Comparison of ENCODE assay signal across 9 cellular contexts in the genomic region with DNA sequence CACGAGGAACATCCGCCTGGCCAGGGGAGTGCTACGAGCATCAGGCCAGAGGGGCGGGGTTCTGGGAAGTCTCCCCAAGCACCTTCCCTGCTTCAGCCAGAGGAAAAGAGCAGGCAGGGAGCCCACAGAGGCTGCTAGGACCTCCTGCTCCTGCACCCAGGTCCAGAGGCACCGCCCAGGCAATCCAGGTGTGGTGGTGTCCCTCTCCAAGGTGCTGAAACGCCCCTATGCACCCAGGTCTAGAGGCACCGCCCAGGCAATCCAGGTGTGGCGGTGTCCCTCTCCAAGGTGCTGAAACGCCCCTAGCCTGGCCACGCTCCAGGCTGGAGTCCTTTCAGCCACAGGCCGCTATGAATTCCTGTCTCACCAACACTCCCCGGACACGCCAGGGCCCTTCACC. TPM values are rescaled to one million over a fixed set of nuclear protein-coding genes. Genes with fewer than 3 reads are reported as not detected.
DNase-seq lines count a peak whose midpoint lies in the region; ATAC-seq and TF ChIP-seq lines count a peak whose summit lies in the region.
"Had no signal": no experiment of that assay in that cellular context is flagged by ENCODE, and none has a peak within 500 bp of the region (broad histone marks: within the 10 kb centered on the region; RNA-seq: fewer than 3 reads in every experiment).

No MANE protein-coding gene starts in this region.

- no peak; the same call in 1 of the 2 replicates for TF ChIP-seq EP300 in Ishikawa (IDR thresholded peaks at IDR 0.05; ENCODE audit: borderline replicate concordance)

- TF ChIP-seq RAD21 in Ishikawa (IDR thresholded peaks at IDR 0.05; ENCODE audit: low read depth) = no peak

- peak; percentile 22 for DNase-seq in activated CD4-positive, alpha-beta T cell treated with anti-CD3 and anti-CD28 coated beads for 1 hour
- peak; percentile 25 for DNase-seq in stimulated activated CD4-positive, alpha-beta T cell treated with anti-CD3 and anti-CD28 coated beads, Interleukin-4, amount 100 ng/mL, for 24 hours
- no peak for DNase-seq in SIG-M5 treated with dmso at 0.1 percent for 504 hours (lab: John Stamatoyannopoulos, UW; ENCODE audit: unreplicated experiment)
- DNase-seq: IMR-90 had no signal

- ATAC-seq in esophagus mucosa (peak; percentile 85), GM18873 (IDR thresholded peaks at IDR 0.05; ENCODE audit: low FRiP score, unreplicated experiment) (no peak), HG02623 (IDR thresholded peaks at IDR 0.05; ENCODE audit: unreplicated experiment) (no peak)
- ATAC-seq: sciatic nerve had no signal

TF ChIP-seq in Ishikawa, 13 proteins besides CTCF, POLR2A, EP300 and RAD21:
- TF ChIP-seq TAF1 (IDR thresholded peaks at IDR 0.05; ENCODE audit: low read depth) (no peak), ZBTB7A (IDR thresholded peaks at IDR 0.05; ENCODE audit: low read depth) (peak; percentile 49; the same call in 1 of the 2 replicates), CEBPB (IDR thresholded peaks at IDR 0.05) (no peak), CREB1 (IDR thresholded peaks at IDR 0.05; ENCODE audit: low read depth) (no peak), YY1 (IDR thresholded peaks at IDR 0.05; ENCODE audit: low read depth) (peak; percentile 57; the same call in 1 of the 2 replicates), TCF12 (IDR thresholded peaks at IDR 0.05; ENCODE audit: low read depth) (peak; percentile 91), TEAD4 (IDR thresholded peaks at IDR 0.05) (peak; percentile 50), FOXM1 (IDR thresholded peaks at IDR 0.05; ENCODE audit: borderline replicate concordance, low read depth) (no peak), EGR1 (IDR thresholded peaks at IDR 0.05) (no peak), NFIC (IDR thresholded peaks at IDR 0.05) (peak; percentile 91)
- TF ChIP-seq, protein P1, sequence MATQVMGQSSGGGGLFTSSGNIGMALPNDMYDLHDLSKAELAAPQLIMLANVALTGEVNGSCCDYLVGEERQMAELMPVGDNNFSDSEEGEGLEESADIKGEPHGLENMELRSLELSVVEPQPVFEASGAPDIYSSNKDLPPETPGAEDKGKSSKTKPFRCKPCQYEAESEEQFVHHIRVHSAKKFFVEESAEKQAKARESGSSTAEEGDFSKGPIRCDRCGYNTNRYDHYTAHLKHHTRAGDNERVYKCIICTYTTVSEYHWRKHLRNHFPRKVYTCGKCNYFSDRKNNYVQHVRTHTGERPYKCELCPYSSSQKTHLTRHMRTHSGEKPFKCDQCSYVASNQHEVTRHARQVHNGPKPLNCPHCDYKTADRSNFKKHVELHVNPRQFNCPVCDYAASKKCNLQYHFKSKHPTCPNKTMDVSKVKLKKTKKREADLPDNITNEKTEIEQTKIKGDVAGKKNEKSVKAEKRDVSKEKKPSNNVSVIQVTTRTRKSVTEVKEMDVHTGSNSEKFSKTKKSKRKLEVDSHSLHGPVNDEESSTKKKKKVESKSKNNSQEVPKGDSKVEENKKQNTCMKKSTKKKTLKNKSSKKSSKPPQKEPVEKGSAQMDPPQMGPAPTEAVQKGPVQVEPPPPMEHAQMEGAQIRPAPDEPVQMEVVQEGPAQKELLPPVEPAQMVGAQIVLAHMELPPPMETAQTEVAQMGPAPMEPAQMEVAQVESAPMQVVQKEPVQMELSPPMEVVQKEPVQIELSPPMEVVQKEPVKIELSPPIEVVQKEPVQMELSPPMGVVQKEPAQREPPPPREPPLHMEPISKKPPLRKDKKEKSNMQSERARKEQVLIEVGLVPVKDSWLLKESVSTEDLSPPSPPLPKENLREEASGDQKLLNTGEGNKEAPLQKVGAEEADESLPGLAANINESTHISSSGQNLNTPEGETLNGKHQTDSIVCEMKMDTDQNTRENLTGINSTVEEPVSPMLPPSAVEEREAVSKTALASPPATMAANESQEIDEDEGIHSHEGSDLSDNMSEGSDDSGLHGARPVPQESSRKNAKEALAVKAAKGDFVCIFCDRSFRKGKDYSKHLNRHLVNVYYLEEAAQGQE (IDR thresholded peaks at IDR 0.05; ENCODE audit: low read depth) = peak; percentile 99
- TF ChIP-seq, protein P2, sequence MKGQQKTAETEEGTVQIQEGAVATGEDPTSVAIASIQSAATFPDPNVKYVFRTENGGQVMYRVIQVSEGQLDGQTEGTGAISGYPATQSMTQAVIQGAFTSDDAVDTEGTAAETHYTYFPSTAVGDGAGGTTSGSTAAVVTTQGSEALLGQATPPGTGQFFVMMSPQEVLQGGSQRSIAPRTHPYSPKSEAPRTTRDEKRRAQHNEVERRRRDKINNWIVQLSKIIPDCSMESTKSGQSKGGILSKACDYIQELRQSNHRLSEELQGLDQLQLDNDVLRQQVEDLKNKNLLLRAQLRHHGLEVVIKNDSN (IDR thresholded peaks at IDR 0.05) = peak; percentile 30; the same call in 1 of the 2 replicates
- TF ChIP-seq, protein P3, sequence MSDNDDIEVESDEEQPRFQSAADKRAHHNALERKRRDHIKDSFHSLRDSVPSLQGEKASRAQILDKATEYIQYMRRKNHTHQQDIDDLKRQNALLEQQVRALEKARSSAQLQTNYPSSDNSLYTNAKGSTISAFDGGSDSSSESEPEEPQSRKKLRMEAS (IDR thresholded peaks at IDR 0.05) = peak; percentile 89

RNA-seq across cellular contexts. Expression of a gene that starts 10.7 kb away (rescaled TPM):
- total RNA-seq in esophagus mucosa = 42.6 TPM
